In the genomic region with DNA sequence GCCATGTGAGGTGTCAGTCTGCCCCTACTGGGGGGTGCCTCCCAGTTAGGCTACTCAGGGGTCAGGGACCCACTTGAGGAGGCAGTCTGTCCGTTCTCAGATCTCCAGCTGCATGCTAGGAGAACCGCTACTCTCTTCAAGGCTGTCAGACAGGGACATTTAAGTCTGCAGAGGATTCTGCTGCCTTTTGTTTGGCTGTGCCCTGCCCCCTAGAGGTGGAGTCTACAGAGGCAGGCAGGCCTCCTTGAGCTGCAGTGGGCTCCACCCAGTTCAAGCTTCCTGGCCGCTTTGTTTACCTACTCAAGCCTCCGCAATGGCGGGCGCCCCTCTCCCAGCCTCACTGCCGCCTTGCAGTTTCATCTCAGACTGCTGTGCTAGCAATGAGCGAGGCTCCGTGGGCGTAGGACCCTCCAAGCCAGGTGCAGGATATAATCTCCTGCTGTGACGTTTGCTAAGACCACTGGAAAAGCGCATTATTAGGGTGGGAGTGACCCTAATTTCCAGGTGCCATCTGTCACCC, we compare ENCODE assay signal across 3 cellular contexts. TPM values are rescaled to one million over a fixed set of nuclear protein-coding genes. Genes with fewer than 3 reads are reported as not detected.
"Had no signal": no experiment of that assay in that cellular context is flagged by ENCODE, and none has a peak within 500 bp of the region (broad histone marks: within the 10 kb centered on the region; RNA-seq: fewer than 3 reads in every experiment).

No MANE protein-coding gene starts in this region.

RNA-seq across cellular contexts. Expression of a gene that starts 21.9 kb away (rescaled TPM):
- total RNA-seq: activated T-helper 17 cell treated with anti-CD3 and anti-CD28 coated beads, Interleukin-2, amount 50 U/mL, for 72 hours; naive thymus-derived CD8-positive, alpha-beta T cell had no signal
- polyA plus RNA-seq: immature natural killer cell; naive thymus-derived CD8-positive, alpha-beta T cell had no signal
